In the genomic region with DNA sequence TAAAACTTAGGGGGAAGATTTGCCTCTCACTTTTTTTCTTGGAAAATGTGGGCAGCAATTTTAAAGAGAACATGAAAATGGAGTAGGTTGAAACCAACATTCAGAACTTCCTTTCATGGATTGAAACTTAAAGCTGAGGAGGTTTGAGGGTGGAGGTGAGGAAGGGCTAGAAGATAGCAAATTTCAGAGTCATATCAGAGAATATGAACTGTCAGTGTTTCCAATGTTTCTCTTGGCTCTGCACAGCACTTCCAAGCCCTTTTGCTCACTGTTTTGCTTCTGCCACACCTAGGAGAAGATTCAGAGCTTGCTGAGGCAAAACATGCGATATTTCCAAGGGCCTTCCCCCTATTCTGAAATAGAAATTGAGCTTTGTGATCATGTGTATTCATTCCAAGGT, we compare ENCODE assay signal across 8 cellular contexts.
DNase-seq lines count a peak whose midpoint lies in the region; ATAC-seq and TF ChIP-seq lines count a peak whose summit lies in the region.

No MANE protein-coding gene starts in this region.

- no peaks in the 10 kb centered on the region for H3K36me3 Mint-ChIP-seq in activated CD4-positive, alpha-beta T cell treated with anti-CD3 and anti-CD28 coated beads for 36 hours (ENCODE audit: low read depth)
- no peaks in the 10 kb centered on the region for H3K36me3 Mint-ChIP-seq in activated T-cell treated with anti-CD3 and anti-CD28 coated beads, Interleukin-2, amount 50 U/mL, for 24 hours (ENCODE audit: low read depth)

- CTCF ChIA-PET in activated CD4-positive, alpha-beta T cell treated with anti-CD3 and anti-CD28 coated beads for 36 hours (lab: Charles Lee): no interaction called here

- TF ChIP-seq CTCF in colonic mucosa (IDR thresholded peaks at IDR 0.05) (no peak), transverse colon (IDR thresholded peaks at IDR 0.05) (no peak)

- peaks cover 19% of the 10 kb centered on the region for H3K4me1 Mint-ChIP-seq in activated CD4-positive, alpha-beta T cell treated with anti-CD3 and anti-CD28 coated beads for 36 hours
- H3K4me1 Mint-ChIP-seq in activated T-cell treated with anti-CD3 and anti-CD28 coated beads, Interleukin-2, amount 50 U/mL, for 24 hours (ENCODE audit: low read depth): peaks cover 16% of the 10 kb centered on the region

- no peak for TF ChIP-seq POLR2A in transverse colon (IDR thresholded peaks at IDR 0.05)

- H3K27ac ChIP-seq in colonic mucosa (peak overlapping the region; percentile 83), transverse colon (peak overlapping the region; percentile 94 to 99 (median 96))

- no peaks in the 10 kb centered on the region for H3K4me1 ChIP-seq in colonic mucosa
- peaks cover 0 to 61% (median 20%) of the 10 kb centered on the region in 4 donors for H3K4me1 ChIP-seq in transverse colon

- intact Hi-C loops in activated CD4-positive, alpha-beta T cell treated with anti-CD3 and anti-CD28 coated beads for 36 hours (cut with DNase I, micrococcal nuclease): loop anchor here (5.0 to 10.0 kb wide), 3 partner anchors 130 to 223 kb away; no protein-coding TSS in a partner anchor
- intact Hi-C loops in colonic mucosa (cut with DNase I): no loop called here
- intact Hi-C loops in transverse colon (cut with DNase I; ENCODE audit: low total_unique reads): no loop called here

- TF ChIP-seq EP300 in transverse colon (IDR thresholded peaks at IDR 0.05; ENCODE audit: low read depth): no peak

- H3K9me3 Mint-ChIP-seq in activated CD4-positive, alpha-beta T cell treated with anti-CD3 and anti-CD28 coated beads for 36 hours (ENCODE audit: low read depth): no peaks in the 10 kb centered on the region
- no peaks in the 10 kb centered on the region for H3K9me3 Mint-ChIP-seq in activated T-cell treated with anti-CD3 and anti-CD28 coated beads, Interleukin-2, amount 50 U/mL, for 24 hours

- peaks cover 17% of the 10 kb centered on the region for H3K27me3 Mint-ChIP-seq in activated CD4-positive, alpha-beta T cell treated with anti-CD3 and anti-CD28 coated beads for 36 hours
- peaks cover 25% of the 10 kb centered on the region for H3K27me3 Mint-ChIP-seq in activated T-cell treated with anti-CD3 and anti-CD28 coated beads, Interleukin-2, amount 50 U/mL, for 24 hours

- POLR2A ChIA-PET in activated CD4-positive, alpha-beta T cell treated with anti-CD3 and anti-CD28 coated beads for 36 hours (lab: Charles Lee): no interaction called here

- H3K9ac ChIP-seq in colonic mucosa (ENCODE audit: low read depth in 2 of 2, low read length in 2 of 2): peak overlapping the region in 1 of 2 donors; percentile 73

- H3K36me3 ChIP-seq in colonic mucosa: no peaks in the 10 kb centered on the region
- H3K36me3 ChIP-seq in transverse colon: no peaks in the 10 kb centered on the region

- peak; percentile 61 for ATAC-seq in activated CD4-positive, alpha-beta T cell treated with anti-CD3 and anti-CD28 coated beads for 36 hours
- ATAC-seq in GM19397 (IDR thresholded peaks at IDR 0.05; ENCODE audit: unreplicated experiment): no peak

- in situ Hi-C loops in transverse colon (cut with MboI; ENCODE audit: low pct_ligation_motif_present in 1 of 4, low pct_unique_long_range_greater_than_20kb in 1 of 4, low sequenced_read_pairs in 3 of 4): no loop called here

- no peak overlapping the region for H3K4me3 Mint-ChIP-seq in activated CD4-positive, alpha-beta T cell treated with anti-CD3 and anti-CD28 coated beads for 36 hours
- no peak overlapping the region for H3K4me3 Mint-ChIP-seq in activated T-cell treated with anti-CD3 and anti-CD28 coated beads, Interleukin-2, amount 50 U/mL, for 24 hours

- DNase-seq in activated CD4-positive, alpha-beta T cell treated with anti-CD3 and anti-CD28 coated beads for 36 hours: peak; percentile 9
- DNase-seq in activated CD4-positive, alpha-beta T cell treated with anti-CD3 and anti-CD28 coated beads for 4 hours: no peak
- no peak for DNase-seq in colonic mucosa
- DNase-seq in medulla oblongata (ENCODE audit: extremely low spot score): peak; percentile 68
- no peak for DNase-seq in transverse colon
- DNase-seq in activated T-cell treated with anti-CD3 and anti-CD28 coated beads, Interleukin-2, amount 50 U/mL, for 24 hours: no peak
- DNase-seq in NCI-H2227 treated with DMSO at 0.1 percent for 48 hours (lab: John Stamatoyannopoulos, UW): no peak

- 0 to 32% methylated on average over 1 of the region's 1 CpG for WGBS in transverse colon (ENCODE audit: low coverage in 1 of 2), 2 donors

- H3K4me3 ChIP-seq in colonic mucosa: peak overlapping the region; percentile 50
- H3K4me3 ChIP-seq in transverse colon: peak overlapping the region in 3 of 4 donors; percentile 75 to 84 (median 79)

- H3K9me3 ChIP-seq in colonic mucosa (no peaks in the 10 kb centered on the region), transverse colon (no peaks in the 10 kb centered on the region)

- H3K27me3 ChIP-seq in colonic mucosa (no peaks in the 10 kb centered on the region), transverse colon (no peaks in the 10 kb centered on the region)

- H3K27ac Mint-ChIP-seq in activated CD4-positive, alpha-beta T cell treated with anti-CD3 and anti-CD28 coated beads for 36 hours: no peak overlapping the region
- no peak overlapping the region for H3K27ac Mint-ChIP-seq in activated T-cell treated with anti-CD3 and anti-CD28 coated beads, Interleukin-2, amount 50 U/mL, for 24 hours

Comparison
In these comparisons a context has a peak if more than half of its experiments do, and no peak if none do; other contexts are left out.
1. DNase-seq: peak in activated CD4-positive, alpha-beta T cell treated with anti-CD3 and anti-CD28 coated beads for 36 hours (single experiment) and medulla oblongata (single experiment); none in activated CD4-positive, alpha-beta T cell treated with anti-CD3 and anti-CD28 coated beads for 4 hours (0 of 2), colonic mucosa (single experiment), transverse colon (single experiment), activated T-cell treated with anti-CD3 and anti-CD28 coated beads, Interleukin-2, amount 50 U/mL, for 24 hours (single experiment) and NCI-H2227 treated with DMSO at 0.1 percent for 48 hours (single experiment).
2. intact Hi-C loops: an anchor here in activated CD4-positive, alpha-beta T cell treated with anti-CD3 and anti-CD28 coated beads for 36 hours (5.0 to 10.0 kb wide); none called in colonic mucosa and transverse colon.